In the genomic region with DNA sequence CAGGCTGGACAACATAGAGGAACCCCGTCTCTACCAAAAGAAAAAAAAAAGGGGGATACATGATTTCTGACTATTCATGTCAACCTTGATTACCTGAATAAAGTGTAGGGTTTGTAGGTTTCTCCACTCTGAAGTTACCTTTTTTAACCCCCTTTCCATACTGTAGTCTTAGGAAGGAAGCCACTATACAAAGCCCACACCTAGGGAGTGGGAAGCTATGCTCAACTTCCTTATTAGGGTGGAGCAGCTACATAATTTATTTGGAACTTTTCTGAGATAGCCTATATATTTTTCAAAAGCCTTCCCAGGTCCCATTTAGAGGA, we compare ENCODE assay signal across 1 cellular context.
TF ChIP-seq lines count a peak whose summit lies in the region.

No MANE protein-coding gene starts in this region.

TF ChIP-seq in GM23338, 12 proteins besides CTCF, POLR2A, EP300 and RAD21 (continued from another document):
- TF ChIP-seq ZNF462 (CRISPR knock-in tag; IDR thresholded peaks at IDR 0.05) (no peak), EZH2phosphoT487 (IDR thresholded peaks at IDR 0.05; ENCODE audit: unreplicated experiment) (no peak), ETS1 (IDR thresholded peaks at IDR 0.05) (no peak), JUNB (IDR thresholded peaks at IDR 0.05; ENCODE audit: unreplicated experiment) (no peak), ZNF331 (CRISPR knock-in tag; IDR thresholded peaks at IDR 0.05; ENCODE audit: low read depth) (no peak)
